11 cellular contexts compared by ENCODE assay signal in the genomic region with DNA sequence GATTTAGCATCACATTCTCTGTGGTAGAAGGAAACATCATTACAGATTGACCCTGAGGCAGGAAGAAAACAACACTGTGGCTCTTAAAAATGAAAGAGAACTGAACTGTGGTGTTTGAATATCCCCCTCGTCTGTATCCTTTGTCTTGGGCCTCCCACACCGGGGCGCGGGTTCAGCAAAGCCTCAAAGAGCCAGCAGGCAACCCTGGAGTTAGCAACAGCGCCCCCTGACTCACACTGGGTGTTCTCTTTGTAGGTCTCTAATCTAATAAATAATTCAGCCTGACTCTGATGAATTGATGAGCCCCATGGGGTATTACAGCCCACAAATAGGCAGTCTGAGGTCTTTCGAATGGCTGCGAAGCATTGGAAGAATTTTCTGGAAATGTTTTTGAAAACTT. TPM values are rescaled to one million over a fixed set of nuclear protein-coding genes. Genes with fewer than 3 reads are reported as not detected.
DNase-seq lines count a peak whose midpoint lies in the region; ATAC-seq, FAIRE-seq and TF ChIP-seq lines count a peak whose summit lies in the region.
"Had no signal": no experiment of that assay in that cellular context is flagged by ENCODE, and none has a peak within 500 bp of the region (broad histone marks: within the 10 kb centered on the region; RNA-seq: fewer than 3 reads in every experiment).

No MANE protein-coding gene starts in this region.

- no peaks in the 10 kb centered on the region for H3K36me3 ChIP-seq in kidney epithelial cell (ENCODE audit: control insufficient read depth, insufficient read depth, low read length)

- H3K4me3 ChIP-seq in AG09309 (ENCODE audit: control insufficient read depth, low read depth, low read length), result no peak overlapping the region
- no peak overlapping the region for H3K4me3 ChIP-seq in kidney epithelial cell (ENCODE audit: low read depth, low read length)

- no peak for DNase-seq in AG09309 (ENCODE audit: low read depth)
- DNase-seq in cerebellar cortex (ENCODE audit: low spot score), result peak; percentile 15
- no peak for DNase-seq in kidney epithelial cell (ENCODE audit: low read depth)
- no peak for DNase-seq in RCC 7860 (ENCODE audit: low spot score)
- DNase-seq in stimulated activated CD4-positive, alpha-beta T cell treated with anti-CD3 and anti-CD28 coated beads, Interleukin-4, amount 100 ng/mL, for 4 hours, result no peak
- no peak for DNase-seq in GM19239 (ENCODE audit: insufficient read length, low spot score)
- DNase-seq: activated gamma-delta T cell; CD8-positive, alpha-beta T cell; NCI-H1417 had no signal

- no peaks in the 10 kb centered on the region for H3K27me3 ChIP-seq in kidney epithelial cell (ENCODE audit: control insufficient read depth, insufficient read depth, low read length)

- no peak for FAIRE-seq in RCC 7860 (lab: Jason Lieb, UNC)
- no peak for FAIRE-seq in GM19239 (lab: Jason Lieb, UNC)

- ATAC-seq in HG02798 (IDR thresholded peaks at IDR 0.05; ENCODE audit: poor library complexity, unreplicated experiment), result peak; percentile 58
- no peak for ATAC-seq in GM21619 (IDR thresholded peaks at IDR 0.05; ENCODE audit: unreplicated experiment)
- ATAC-seq: CD8-positive, alpha-beta T cell had no signal

- TF ChIP-seq CTCF in AG09309 (IDR thresholded peaks at IDR 0.05; ENCODE audit: control insufficient read depth, insufficient read depth, low read depth, low read length, missing control alignments) (peak; percentile 16), kidney epithelial cell (IDR thresholded peaks at IDR 0.05; ENCODE audit: insufficient read depth, low read length, poor library complexity, severe bottlenecking) (peak; percentile 44)

RNA-seq across cellular contexts. Expression of a gene that starts 46.1 kb away (rescaled TPM):
- total RNA-seq in kidney epithelial cell, result 11.9 and 12.9 TPM in 2 replicates
